Comparison of ENCODE assay signal across 1 cellular context in genomic region chr7:92830532-92831110, GRCh38.
TF ChIP-seq lines count a peak whose summit lies in the region.

No MANE protein-coding gene starts in this region.

TF ChIP-seq in H1, 55 proteins besides CTCF, POLR2A, EP300 and RAD21:
- no peak for TF ChIP-seq PHF8 (conservative IDR thresholded peaks at IDR 0.05; ENCODE audit: low read depth, low read length)
- no peak for TF ChIP-seq TEAD4 (IDR thresholded peaks at IDR 0.05; ENCODE audit: low read depth, low read length)
- no peak for TF ChIP-seq SP2 (IDR thresholded peaks at IDR 0.05; ENCODE audit: low read length)
- TF ChIP-seq MAX (IDR thresholded peaks at IDR 0.05), result no peak
- TF ChIP-seq KDM4A (IDR thresholded peaks at IDR 0.05; ENCODE audit: low read depth, low read length, severe bottlenecking), result no peak
- TF ChIP-seq TBP (IDR thresholded peaks at IDR 0.05; ENCODE audit: low read depth, low read length), result no peak
- TF ChIP-seq JUND (IDR thresholded peaks at IDR 0.05; ENCODE audit: low read length), result no peak
- no peak for TF ChIP-seq CHD7 (IDR thresholded peaks at IDR 0.05; ENCODE audit: insufficient replicate concordance, low read length)
- TF ChIP-seq ZNF274 (IDR thresholded peaks at IDR 0.05; ENCODE audit: borderline replicate concordance, extremely low read depth, low read length), result no peak
